ENCODE assay signal across 13 cellular contexts in genomic region chr20:62030357-62030756, GRCh38. TPM values are rescaled to one million over a fixed set of nuclear protein-coding genes. Genes with fewer than 3 reads are reported as not detected.
DNase-seq lines count a peak whose midpoint lies in the region; ATAC-seq and TF ChIP-seq lines count a peak whose summit lies in the region.
"Had no signal": no experiment of that assay in that cellular context is flagged by ENCODE, and none has a peak within 500 bp of the region (broad histone marks: within the 10 kb centered on the region; RNA-seq: fewer than 3 reads in every experiment).

No MANE protein-coding gene starts in this region.

- H3K27me3 Mint-ChIP-seq in activated naive CD4-positive, alpha-beta T cell treated with anti-CD3 and anti-CD28 coated beads for 36 hours (ENCODE audit: low read depth): no peaks in the 10 kb centered on the region
- no peaks in the 10 kb centered on the region for H3K27me3 Mint-ChIP-seq in endodermal cell (ENCODE audit: insufficient read depth)
- H3K27me3 Mint-ChIP-seq in stimulated activated naive CD8-positive, alpha-beta T cell treated with anti-CD3 and anti-CD28 coated beads, Interleukin-15, amount 100 ng/mL, for 72 hours: no peaks in the 10 kb centered on the region
- no peaks in the 10 kb centered on the region for H3K27me3 Mint-ChIP-seq in Caco-2 (ENCODE audit: insufficient read depth, unreplicated experiment)

- DNase-seq in activated naive CD4-positive, alpha-beta T cell treated with anti-CD3 and anti-CD28 coated beads for 36 hours: no peak
- no peak for DNase-seq in activated naive CD4-positive, alpha-beta T cell treated with Interleukin-2 at 50 U/mL for 16 hours
- DNase-seq in endodermal cell (no peak), Caco-2 (no peak), globus pallidus (ENCODE audit: low spot score) (no peak), SHP77 (lab: John Stamatoyannopoulos, UW) (no peak)
- DNase-seq in stimulated activated naive CD8-positive, alpha-beta T cell treated with anti-CD3 and anti-CD28 coated beads, Interleukin-15, amount 100 ng/mL, for 72 hours: no peak
- DNase-seq: effector CD4-positive, alpha-beta T cell; left ventricle myocardium inferior; NCI-H2029; NCI-H524 treated with DMSO at 0.1 percent for 48 hours; testis had no signal

- H3K27ac ChIP-seq in VCaP (peak overlapping the region; percentile 31; the same call in 1 of the 2 replicates), endodermal cell (ENCODE audit: low read depth, low read length) (no peak overlapping the region)
- H3K27ac ChIP-seq: left ventricle myocardium inferior, testis had no signal

- H3K4me3 ChIP-seq in endodermal cell (ENCODE audit: low read length): no peak overlapping the region
- no peak overlapping the region for H3K4me3 ChIP-seq in Caco-2 (ENCODE audit: low read depth, low read length)
- H3K4me3 ChIP-seq: left ventricle myocardium inferior, testis had no signal

- TF ChIP-seq CTCF in VCaP (conservative IDR thresholded peaks at IDR 0.05): no peak
- TF ChIP-seq CTCF in endodermal cell (conservative IDR thresholded peaks at IDR 0.05): no peak
- TF ChIP-seq CTCF in Caco-2 (IDR thresholded peaks at IDR 0.05; ENCODE audit: insufficient read depth in 1 of 2, low read depth in 1 of 2, low read length in 1 of 2, severe bottlenecking in 1 of 2, unreplicated experiment in 1 of 2): no peak

- POLR2A ChIA-PET in Caco-2 (lab: Charles Lee): no interaction called here

- H3K36me3 ChIP-seq in endodermal cell (ENCODE audit: control insufficient read depth, insufficient read depth, low read length) (no peaks in the 10 kb centered on the region), Caco-2 (ENCODE audit: control insufficient read depth, insufficient read depth, low read length) (no peaks in the 10 kb centered on the region)
- H3K36me3 ChIP-seq: left ventricle myocardium inferior had no signal

- peaks cover 4% of the 10 kb centered on the region for H3K36me3 Mint-ChIP-seq in activated naive CD4-positive, alpha-beta T cell treated with anti-CD3 and anti-CD28 coated beads for 36 hours (ENCODE audit: low read depth)
- H3K36me3 Mint-ChIP-seq in endodermal cell (ENCODE audit: low read depth) (peaks cover 12% of the 10 kb centered on the region), Caco-2 (ENCODE audit: insufficient read depth, unreplicated experiment) (peaks cover 16% of the 10 kb centered on the region)

- WGBS in endodermal cell (ENCODE audit: insufficient coverage in 1 of 2, insufficient read length in 1 of 2), 2 experiments: 96 to 98% methylated on average over 5 to 9 of the region's 9 CpGs

- H3K9me3 ChIP-seq in endodermal cell (ENCODE audit: control insufficient read depth, low read length) (no peaks in the 10 kb centered on the region), Caco-2 (no peaks in the 10 kb centered on the region)
- H3K9me3 ChIP-seq: testis had no signal

- H3K9ac ChIP-seq in endodermal cell (ENCODE audit: extremely low read depth, low read length, poor library complexity, severe bottlenecking): no peak overlapping the region

- H3K27ac Mint-ChIP-seq in activated naive CD4-positive, alpha-beta T cell treated with anti-CD3 and anti-CD28 coated beads for 36 hours: peak overlapping the region; percentile 88
- H3K27ac Mint-ChIP-seq in endodermal cell (peak overlapping the region; percentile 85), Caco-2 (ENCODE audit: unreplicated experiment) (no peak overlapping the region)
- peak overlapping the region in 1 of 2 donors; percentile 87 for H3K27ac Mint-ChIP-seq in stimulated activated naive CD8-positive, alpha-beta T cell treated with anti-CD3 and anti-CD28 coated beads, Interleukin-15, amount 100 ng/mL, for 72 hours

- H3K4me1 Mint-ChIP-seq in activated naive CD4-positive, alpha-beta T cell treated with anti-CD3 and anti-CD28 coated beads for 36 hours (ENCODE audit: low read depth): peaks cover 77% of the 10 kb centered on the region
- H3K4me1 Mint-ChIP-seq in endodermal cell (peaks cover 54% of the 10 kb centered on the region), Caco-2 (ENCODE audit: low read depth, unreplicated experiment) (peaks cover 15% of the 10 kb centered on the region)
- H3K4me1 Mint-ChIP-seq in stimulated activated naive CD8-positive, alpha-beta T cell treated with anti-CD3 and anti-CD28 coated beads, Interleukin-15, amount 100 ng/mL, for 72 hours: peaks cover 72% of the 10 kb centered on the region

- BruUV-seq in Caco-2 (replicated peaks; lab: Mats Ljungman, UMichigan): no TSS peak

- no peak overlapping the region for H3K4me3 Mint-ChIP-seq in activated naive CD4-positive, alpha-beta T cell treated with anti-CD3 and anti-CD28 coated beads for 36 hours
- H3K4me3 Mint-ChIP-seq in endodermal cell (no peak overlapping the region), Caco-2 (ENCODE audit: unreplicated experiment) (no peak overlapping the region)
- peak overlapping the region; percentile 27 to 28 for H3K4me3 Mint-ChIP-seq in stimulated activated naive CD8-positive, alpha-beta T cell treated with anti-CD3 and anti-CD28 coated beads, Interleukin-15, amount 100 ng/mL, for 72 hours

- H3K4me1 ChIP-seq in endodermal cell (ENCODE audit: control insufficient read depth, insufficient read depth, low read length) (no peaks in the 10 kb centered on the region), Caco-2 (no peaks in the 10 kb centered on the region)

- intact Hi-C loops in activated naive CD4-positive, alpha-beta T cell treated with anti-CD3 and anti-CD28 coated beads for 36 hours (cut with micrococcal nuclease): loop anchor here (2.0 kb wide), 1 partner anchor 36 kb away; no protein-coding TSS in a partner anchor
- intact Hi-C loops in Caco-2 (cut with micrococcal nuclease; ENCODE audit: unreplicated experiment): no loop called here

- no peaks in the 10 kb centered on the region for H3K27me3 ChIP-seq in endodermal cell (ENCODE audit: control insufficient read depth, insufficient read depth, low read length, poor library complexity, severe bottlenecking)
- H3K27me3 ChIP-seq in Caco-2 (replicated peaks; ENCODE audit: control insufficient read depth, insufficient read depth, low read length): no peaks in the 10 kb centered on the region
- H3K27me3 ChIP-seq: testis had no signal

- no peak for ATAC-seq in stimulated activated naive CD8-positive, alpha-beta T cell treated with anti-CD3 and anti-CD28 coated beads, Interleukin-15, amount 100 ng/mL, for 72 hours

- H3K9me3 Mint-ChIP-seq in activated naive CD4-positive, alpha-beta T cell treated with anti-CD3 and anti-CD28 coated beads for 36 hours: no peaks in the 10 kb centered on the region
- H3K9me3 Mint-ChIP-seq in endodermal cell (no peaks in the 10 kb centered on the region), Caco-2 (ENCODE audit: unreplicated experiment) (peaks cover 7% of the 10 kb centered on the region)
- H3K9me3 Mint-ChIP-seq in stimulated activated naive CD8-positive, alpha-beta T cell treated with anti-CD3 and anti-CD28 coated beads, Interleukin-15, amount 100 ng/mL, for 72 hours: no peaks in the 10 kb centered on the region

- CTCF ChIA-PET in activated naive CD4-positive, alpha-beta T cell treated with anti-CD3 and anti-CD28 coated beads for 36 hours (lab: Charles Lee): interaction anchor here (0.7 to 1.2 kb wide), 2 partner anchors 13 to 353 kb away, joined by 3 read pairs; no protein-coding TSS in a partner anchor
- CTCF ChIA-PET in Caco-2 (lab: Charles Lee): no interaction called here

RNA-seq across cellular contexts. Expression of gene TAF4, which starts 35.3 kb away (rescaled TPM):
- total RNA-seq in activated naive CD4-positive, alpha-beta T cell treated with anti-CD3 and anti-CD28 coated beads for 36 hours: 10 to 100 TPM; 15.0 to 15.4 TPM
- total RNA-seq in endodermal cell (10 to 100 TPM; 25.5 to 39.9 TPM), Caco-2 (2022) (94.9 and 98.2 TPM in 2 replicates)
- 23.0 TPM for polyA plus RNA-seq in endodermal cell (2013, experiment 1 of 2)
- polyA plus RNA-seq in endodermal cell (2013, experiment 2 of 2): 24.8 TPM

Comparison
In these comparisons a context has a peak if more than half of its experiments do, and no peak if none do; other contexts are left out.
1. H3K4me3 Mint-ChIP-seq: peak in stimulated activated naive CD8-positive, alpha-beta T cell treated with anti-CD3 and anti-CD28 coated beads, Interleukin-15, amount 100 ng/mL, for 72 hours (2 of 2); none in activated naive CD4-positive, alpha-beta T cell treated with anti-CD3 and anti-CD28 coated beads for 36 hours (single experiment), endodermal cell (single experiment) and Caco-2 (single experiment).